26 cellular contexts compared by ENCODE assay signal in genomic region chr7:45460379-45460778, GRCh38.
"Had no signal": no experiment of that assay in that cellular context is flagged by ENCODE, and none has a peak within 500 bp of the region (broad histone marks: within the 10 kb centered on the region; RNA-seq: fewer than 3 reads in every experiment).

No MANE protein-coding gene starts in this region.

- H3K9me3 ChIP-seq: SJCRH30 had no signal

- H3K36me3 Mint-ChIP-seq: activated naive CD4-positive, alpha-beta T cell treated with anti-CD3 and anti-CD28 coated beads, Interleukin-2, amount 50 U/mL, for 72 hours; brain had no signal

- H3K4me1 ChIP-seq: SJCRH30 had no signal

- H3K27ac Mint-ChIP-seq: activated CD4-positive, alpha-beta T cell treated with anti-CD3 and anti-CD28 coated beads, Interleukin-2, amount 10 ng/mL, durations not matched to agents 24 days and 14 days; activated naive CD4-positive, alpha-beta T cell treated with anti-CD3 and anti-CD28 coated beads for 36 hours; activated naive CD4-positive, alpha-beta T cell treated with anti-CD3 and anti-CD28 coated beads, Interleukin-2, amount 50 U/mL, for 72 hours; activated T-helper 1 cell treated with anti-CD3 and anti-CD28 coated beads, Interleukin-12 subunit alpha, Interleukin-12 subunit beta, Interleukin-2, Interleukin-4 antibody, amounts not matched to agents 30 ng/mL and 10 ng/mL and 1 ng/mL, durations not matched to agents 14 hours and 24 hours and 36 hours; brain had no signal

- H3K27ac ChIP-seq: SJCRH30, SK-N-MC had no signal

- ATAC-seq: activated naive CD4-positive, alpha-beta T cell treated with anti-CD3 and anti-CD28 coated beads, Interleukin-2, amount 50 U/mL, for 72 hours; activated T-cell treated with anti-CD3 and anti-CD28 coated beads, Interleukin-2, amount 50 U/mL, for 4 hours had no signal

- H3K4me1 Mint-ChIP-seq: activated CD4-positive, alpha-beta T cell treated with anti-CD3 and anti-CD28 coated beads, Interleukin-2, amount 10 ng/mL, durations not matched to agents 24 days and 14 days had no signal

- DNase-seq: activated CD4-positive, alpha-beta T cell treated with anti-CD3 and anti-CD28 coated beads, Interleukin-2, amount 10 ng/mL, durations not matched to agents 24 days and 14 days; activated CD4-positive, alpha-beta T cell treated with anti-CD3 and anti-CD28 coated beads, Interleukin-2, amount 50 U/mL, for 4 hours; activated CD8-positive, alpha-beta memory T cell treated with anti-CD3 and anti-CD28 coated beads, Interleukin-2, amount 50 U/mL, for 4 hours; activated gamma-delta T cell treated with Interleukin-2 at 50 U/mL for 16 hours; activated naive CD4-positive, alpha-beta T cell treated with anti-CD3 and anti-CD28 coated beads for 36 hours; activated T-cell treated with anti-CD3 and anti-CD28 coated beads for 4 hours; activated T-cell treated with anti-CD3 and anti-CD28 coated beads, Interleukin-2, amount 50 U/mL, for 4 hours; anterior cingulate cortex; central memory CD4-positive, alpha-beta T cell; Kasumi-1; KG1; NCI-H187; NCI-H2029 treated with DMSO at 0.1 percent for 48 hours; NCI-H2227 treated with DMSO at 0.1 percent for 48 hours; NCI-H446; NCI-H510A treated with DMSO at 0.1 percent for 48 hours; NCI-H526 treated with DMSO at 0.1 percent for 48 hours; NCI-H82; NK-92 treated with Interleukin-12 subunit alpha and Interleukin-12 subunit beta, amount 100 ng/mL, for 24 hours; SHP77; SJCRH30; T1000 had no signal

- H3K36me3 ChIP-seq: SJCRH30 had no signal

- H3K27me3 Mint-ChIP-seq: activated CD4-positive, alpha-beta T cell treated with anti-CD3 and anti-CD28 coated beads, Interleukin-2, amount 10 ng/mL, durations not matched to agents 24 days and 14 days had no signal

- H3K4me3 ChIP-seq: SJCRH30, SK-N-MC had no signal

- H3K4me3 Mint-ChIP-seq: activated CD4-positive, alpha-beta T cell treated with anti-CD3 and anti-CD28 coated beads, Interleukin-2, amount 10 ng/mL, durations not matched to agents 24 days and 14 days; activated naive CD4-positive, alpha-beta T cell treated with anti-CD3 and anti-CD28 coated beads for 36 hours; activated T-cell treated with anti-CD3 and anti-CD28 coated beads, Interleukin-2, amount 50 U/mL, for 4 hours; activated T-helper 1 cell treated with anti-CD3 and anti-CD28 coated beads, Interleukin-12 subunit alpha, Interleukin-12 subunit beta, Interleukin-2, Interleukin-4 antibody, amounts not matched to agents 30 ng/mL and 10 ng/mL and 1 ng/mL, durations not matched to agents 14 hours and 24 hours and 36 hours; brain had no signal
